ENCODE assay signal across 8 cellular contexts in the genomic region with DNA sequence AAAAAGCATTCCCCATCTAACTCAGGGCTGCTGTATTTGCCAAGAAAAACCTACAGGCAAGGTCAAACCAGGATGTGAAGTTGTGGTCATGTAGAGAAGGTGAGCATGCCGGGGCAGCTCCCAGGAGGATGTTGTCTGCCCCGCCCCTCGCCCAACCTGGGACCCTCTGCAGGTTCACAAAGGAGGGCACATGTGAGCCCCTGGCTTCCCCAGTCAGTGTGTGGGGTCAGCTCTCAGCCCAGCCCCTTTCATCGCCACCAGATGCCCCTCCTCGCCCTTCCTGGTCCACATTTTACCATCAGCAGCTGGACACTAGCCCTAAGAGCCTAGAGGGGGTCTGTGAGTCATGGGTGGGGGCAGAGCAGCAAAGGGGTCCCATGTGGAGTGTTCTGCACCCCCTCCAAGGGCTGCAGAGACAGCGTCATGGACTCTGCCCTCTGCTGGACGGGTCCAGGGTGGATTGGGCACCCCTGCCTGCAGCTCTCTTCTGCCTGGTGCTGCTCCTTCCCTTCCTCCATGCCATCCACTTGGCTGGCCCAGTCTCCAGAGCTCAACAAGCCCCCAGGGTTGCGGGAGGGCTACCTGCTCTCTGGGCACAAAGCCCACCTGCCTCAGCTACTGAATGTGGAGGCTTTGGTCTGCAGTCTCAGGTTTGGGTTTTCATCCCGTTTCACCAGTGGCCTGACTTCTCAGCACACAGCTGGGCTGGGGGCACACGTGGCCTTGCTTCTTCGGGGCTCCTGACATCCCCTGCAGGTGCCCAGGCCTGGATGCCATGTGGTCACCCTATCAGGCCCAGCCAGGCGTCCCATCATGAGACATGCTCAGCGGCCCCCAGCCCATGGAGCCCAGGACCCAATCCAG. TPM values are rescaled to one million over a fixed set of nuclear protein-coding genes. Genes with fewer than 3 reads are reported as not detected.
DNase-seq lines count a peak whose midpoint lies in the region; ATAC-seq, FAIRE-seq and TF ChIP-seq lines count a peak whose summit lies in the region.

No MANE protein-coding gene starts in this region.

- intact Hi-C loops in naive thymus-derived CD4-positive, alpha-beta T cell (cut with micrococcal nuclease): loop anchor here (1.0 kb wide), 2 partner anchors 47 to 59 kb away; no protein-coding TSS in a partner anchor

- in situ Hi-C loops in GM23248 (cut with MboI): no loop called here

- no peak for FAIRE-seq in GM12892 (lab: Jason Lieb, UNC)

- DNase-seq in AG10803 (ENCODE audit: low read depth) (no peak), GM23248 (peak; percentile 22), adipocyte (ENCODE audit: low read depth) (no peak), GM12892 (ENCODE audit: insufficient read length) (no peak)
- DNase-seq in naive thymus-derived CD4-positive, alpha-beta T cell: no peak
- DNase-seq in stimulated activated CD4-positive, alpha-beta T cell treated with anti-CD3 and anti-CD28 coated beads, Interleukin-4, amount 100 ng/mL, for 1 hour: no peak

- H3K27me3 ChIP-seq in GM23248 (replicated peaks; ENCODE audit: insufficient read depth) (no peaks in the 10 kb centered on the region), adipocyte (replicated peaks; ENCODE audit: control insufficient read depth, insufficient read depth, low read length) (no peaks in the 10 kb centered on the region)
- no peaks in the 10 kb centered on the region for H3K27me3 ChIP-seq in naive thymus-derived CD4-positive, alpha-beta T cell (ENCODE audit: control insufficient read depth in 2 of 2, insufficient read depth in 2 of 2, low read length in 2 of 2)

- H4K20me1 ChIP-seq in GM23248 (ENCODE audit: insufficient read depth): no peaks in the 10 kb centered on the region

- H3K4me3 Mint-ChIP-seq in naive thymus-derived CD4-positive, alpha-beta T cell: peak overlapping the region; percentile 77 to 98 (median 93)

- peak; percentile 33 for TF ChIP-seq CTCF in AG10803 (conservative IDR thresholded peaks at IDR 0.05; ENCODE audit: low read length)

- peaks cover 63% of the 10 kb centered on the region for H3K79me2 ChIP-seq in GM23248 (ENCODE audit: insufficient read depth)

- H3K36me3 ChIP-seq in GM23248 (ENCODE audit: low read depth) (no peaks in the 10 kb centered on the region), adipocyte (ENCODE audit: control insufficient read depth, insufficient read depth, low read length, severe bottlenecking) (peaks cover 2% of the 10 kb centered on the region)
- peaks cover 0 to 11% (median 0%) of the 10 kb centered on the region in 3 experiments for H3K36me3 ChIP-seq in naive thymus-derived CD4-positive, alpha-beta T cell (ENCODE audit: control insufficient read depth in 2 of 3, insufficient read depth in 3 of 3, low read length in 3 of 3)

- H3K9me3 Mint-ChIP-seq in naive thymus-derived CD4-positive, alpha-beta T cell: peaks cover 0 to 2% (median 0%) of the 10 kb centered on the region in 11 donors

- peaks cover 15% of the 10 kb centered on the region for H3K4me1 ChIP-seq in GM23248 (ENCODE audit: insufficient read depth)
- H3K4me1 ChIP-seq in adipocyte (ENCODE audit: control insufficient read depth, insufficient read depth, low read length): peaks cover 51% of the 10 kb centered on the region
- peaks cover 69 to 70% of the 10 kb centered on the region in 2 donors for H3K4me1 ChIP-seq in naive thymus-derived CD4-positive, alpha-beta T cell (ENCODE audit: control insufficient read depth in 2 of 2, insufficient read depth in 2 of 2, low read length in 2 of 2)

- H3K36me3 Mint-ChIP-seq in naive thymus-derived CD4-positive, alpha-beta T cell: peaks cover 0 to 56% (median 7%) of the 10 kb centered on the region in 5 donors

- no peak for ATAC-seq in naive thymus-derived CD4-positive, alpha-beta T cell
- ATAC-seq in GM21825 (IDR thresholded peaks at IDR 0.05; ENCODE audit: unreplicated experiment): no peak
- ATAC-seq in HG03095 (IDR thresholded peaks at IDR 0.05; ENCODE audit: unreplicated experiment): no peak

- no peak for TF ChIP-seq POLR2A in GM12892 (IDR thresholded peaks at IDR 0.05; ENCODE audit: low read depth, low read length)

- WGBS in GM23248 (ENCODE audit: low coverage in 1 of 2, low lambda C conversion rate in 2 of 2, missing lambda C conversion rate in 2 of 2), 2 experiments: 76 to 78% methylated on average over 13 of the region's 13 CpGs

- no peak overlapping the region for H3K4me2 ChIP-seq in GM23248 (ENCODE audit: unreplicated experiment)

- H3K27ac Mint-ChIP-seq in naive thymus-derived CD4-positive, alpha-beta T cell: peak overlapping the region; percentile 88 to 100 (median 98)

- H3F3A ChIP-seq in GM23248 (ENCODE audit: insufficient read depth): peaks cover 9% of the 10 kb centered on the region

- H3K9me2 ChIP-seq in GM23248 (ENCODE audit: insufficient read depth): no peaks in the 10 kb centered on the region

- H2AFZ ChIP-seq in GM23248: no peak overlapping the region

- H3K9me3 ChIP-seq in GM23248 (ENCODE audit: low read depth) (no peaks in the 10 kb centered on the region), adipocyte (ENCODE audit: control insufficient read depth, low read length) (no peaks in the 10 kb centered on the region)
- no peaks in the 10 kb centered on the region for H3K9me3 ChIP-seq in naive thymus-derived CD4-positive, alpha-beta T cell (ENCODE audit: control insufficient read depth in 2 of 3, low read length in 3 of 3)

- H3K4me3 ChIP-seq in AG10803 (ENCODE audit: low read length): no peak overlapping the region
- H3K4me3 ChIP-seq in GM23248: no peak overlapping the region
- no peak overlapping the region for H3K4me3 ChIP-seq in adipocyte (ENCODE audit: low read length)
- H3K4me3 ChIP-seq in naive thymus-derived CD4-positive, alpha-beta T cell (ENCODE audit: low read length): peak overlapping the region; percentile 62

- H3K27me3 Mint-ChIP-seq in naive thymus-derived CD4-positive, alpha-beta T cell: no peaks in the 10 kb centered on the region

- POLR2A ChIA-PET in naive thymus-derived CD4-positive, alpha-beta T cell (lab: Charles Lee): interaction anchor here (1.2 to 9.7 kb wide), 11 partner anchors 7 to 63 kb away, joined by 3 to 150 read pairs (median 14); a partner anchor contains a TSS

- peaks cover 56 to 83% (median 78%) of the 10 kb centered on the region in 7 donors for H3K4me1 Mint-ChIP-seq in naive thymus-derived CD4-positive, alpha-beta T cell

- CTCF ChIA-PET in naive thymus-derived CD4-positive, alpha-beta T cell (lab: Charles Lee): interaction anchor here (0.6 to 5.5 kb wide), 9 partner anchors 9 to 204 kb away, joined by 3 to 62 read pairs (median 21); a partner anchor contains a TSS

- H3K27ac ChIP-seq in GM23248: no peak overlapping the region
- peak overlapping the region; percentile 94 for H3K27ac ChIP-seq in naive thymus-derived CD4-positive, alpha-beta T cell (ENCODE audit: low read depth, low read length)

- H3K9ac ChIP-seq in GM23248 (no peak overlapping the region), adipocyte (ENCODE audit: low read length) (peak overlapping the region; percentile 95)

RNA-seq across cellular contexts. Expression of a gene that starts 3.7 kb away (rescaled TPM):
- total RNA-seq in GM23248 (2014; rRNA removed; shearing (Covaris generic)): 18.0 and 23.4 TPM in 2 replicates
- polyA plus RNA-seq in GM23248 (2016; fragmentation: Nextera tagmentation; extraction: Ambion mirVana): 9.0 and 9.3 TPM in 2 replicates
- 10 to 100 TPM; 11.1 to 47.2 (median 17.5) TPM for total RNA-seq in naive thymus-derived CD4-positive, alpha-beta T cell
- 10 to 100 TPM; 11.5 to 37.6 TPM for polyA plus RNA-seq in naive thymus-derived CD4-positive, alpha-beta T cell
- 2.5 TPM for polyA plus RNA-seq in GM12892 (2012; ENCODE audit: missing spikeins)

RNA-seq across cellular contexts. Expression of a gene that starts 46.1 kb away (rescaled TPM):
- 45.7 and 46.8 TPM in 2 replicates for total RNA-seq in GM23248 (2014; rRNA removed; shearing (Covaris generic))
- polyA plus RNA-seq in GM23248 (2016; fragmentation: Nextera tagmentation; extraction: Ambion mirVana): 33.4 and 34.2 TPM in 2 replicates
- total RNA-seq in naive thymus-derived CD4-positive, alpha-beta T cell: 10 to 100 TPM; 19.8 to 51.5 (median 24.6) TPM
- 10 to 100 TPM; 17.6 to 23.3 TPM for polyA plus RNA-seq in naive thymus-derived CD4-positive, alpha-beta T cell
- 13.4 TPM for polyA plus RNA-seq in GM12892 (2012; ENCODE audit: missing spikeins)
